Comparison of ENCODE assay signal across 8 cellular contexts in genomic region chr10:119496282-119496681, GRCh38. TPM values are rescaled to one million over a fixed set of nuclear protein-coding genes. Genes with fewer than 3 reads are reported as not detected.
A peak's percentile ranks its signal among the peaks of the same experiment; 100 is the strongest.
DNase-seq lines count a peak whose midpoint lies in the region; ATAC-seq and TF ChIP-seq lines count a peak whose summit lies in the region.

No MANE protein-coding gene starts in this region.

- no peak for TF ChIP-seq CTCF in vagina (IDR thresholded peaks at IDR 0.05)

- ATAC-seq in HG03108 (IDR thresholded peaks at IDR 0.05; ENCODE audit: unreplicated experiment) (peak; percentile 91), HG03025 (IDR thresholded peaks at IDR 0.05; ENCODE audit: low FRiP score, unreplicated experiment) (no peak)

- no peaks in the 10 kb centered on the region for H3K27me3 Mint-ChIP-seq in activated T-helper 2 cell treated with anti-CD3 and anti-CD28 coated beads, Interferon-gamma antibody, Interleukin-2, Interleukin-4, amounts not matched to agents 10 μg/mL and 5 μg/mL and 100 μg/mL, durations not matched to agents 14 hours and 24 hours and 36 hours (ENCODE audit: low read depth)

- no peak overlapping the region for H3K4me3 ChIP-seq in vagina

- no peaks in the 10 kb centered on the region for H3K9me3 ChIP-seq in vagina

- H3K4me1 Mint-ChIP-seq in activated T-helper 2 cell treated with anti-CD3 and anti-CD28 coated beads, Interferon-gamma antibody, Interleukin-2, Interleukin-4, amounts not matched to agents 10 μg/mL and 5 μg/mL and 100 μg/mL, durations not matched to agents 14 hours and 24 hours and 36 hours (ENCODE audit: low read depth) = peaks cover 69% of the 10 kb centered on the region

- H3K9me3 Mint-ChIP-seq in activated T-helper 2 cell treated with anti-CD3 and anti-CD28 coated beads, Interferon-gamma antibody, Interleukin-2, Interleukin-4, amounts not matched to agents 10 μg/mL and 5 μg/mL and 100 μg/mL, durations not matched to agents 14 hours and 24 hours and 36 hours = no peaks in the 10 kb centered on the region

- H3K27ac ChIP-seq in vagina = peak overlapping the region; percentile 84

- no peaks in the 10 kb centered on the region for H3K27me3 ChIP-seq in vagina

- peak; percentile 59 to 75 (median 69) for DNase-seq in stimulated activated CD4-positive, alpha-beta T cell treated with anti-CD3 and anti-CD28 coated beads, Interleukin-12 subunit alpha, Interleukin-12 subunit beta, amount 100 ng/mL, for 48 hours (ENCODE audit: low read depth in 2 of 3, low spot score in 1 of 3)
- no peak for DNase-seq in stimulated activated CD4-positive, alpha-beta T cell treated with anti-CD3 and anti-CD28 coated beads, Interleukin-4, amount 100 ng/mL, for 1 hour
- DNase-seq in activated T-helper 2 cell treated with anti-CD3 and anti-CD28 coated beads, Interferon-gamma antibody, Interleukin-2, Interleukin-4, amounts not matched to agents 10 μg/mL and 5 μg/mL and 100 μg/mL, durations not matched to agents 14 hours and 24 hours and 36 hours (ENCODE audit: low spot score) = peak; percentile 22
- no peak for DNase-seq in vagina (ENCODE audit: extremely low spot score in 2 of 2)
- no peak for DNase-seq in NCI-H345 (lab: John Stamatoyannopoulos, UW)
- DNase-seq in HCEC 1CT = no peak

- peak overlapping the region; percentile 60 for H3K27ac Mint-ChIP-seq in activated T-helper 2 cell treated with anti-CD3 and anti-CD28 coated beads, Interferon-gamma antibody, Interleukin-2, Interleukin-4, amounts not matched to agents 10 μg/mL and 5 μg/mL and 100 μg/mL, durations not matched to agents 14 hours and 24 hours and 36 hours

- TF ChIP-seq POLR2A in vagina (IDR thresholded peaks at IDR 0.05) = no peak

- H3K4me1 ChIP-seq in vagina = peaks cover 21% of the 10 kb centered on the region

- no peaks in the 10 kb centered on the region for H3K36me3 ChIP-seq in vagina

- intact Hi-C loops in activated T-helper 2 cell treated with anti-CD3 and anti-CD28 coated beads, Interferon-gamma antibody, Interleukin-2, Interleukin-4, amounts not matched to agents 10 μg/mL and 5 μg/mL and 100 μg/mL, durations not matched to agents 14 hours and 24 hours and 36 hours (cut with micrococcal nuclease) = loop anchor here (1.0 to 10.0 kb wide), 7 partner anchors 17 to 361 kb away; partner anchors contain the start of gene GRK5
- intact Hi-C loops in vagina (cut with DNase I) = no loop called here

- H3K4me3 Mint-ChIP-seq in activated T-helper 2 cell treated with anti-CD3 and anti-CD28 coated beads, Interferon-gamma antibody, Interleukin-2, Interleukin-4, amounts not matched to agents 10 μg/mL and 5 μg/mL and 100 μg/mL, durations not matched to agents 14 hours and 24 hours and 36 hours (ENCODE audit: low read depth) = no peak overlapping the region

- peaks cover 49% of the 10 kb centered on the region for H3K36me3 Mint-ChIP-seq in activated T-helper 2 cell treated with anti-CD3 and anti-CD28 coated beads, Interferon-gamma antibody, Interleukin-2, Interleukin-4, amounts not matched to agents 10 μg/mL and 5 μg/mL and 100 μg/mL, durations not matched to agents 14 hours and 24 hours and 36 hours (ENCODE audit: low read depth)

RNA-seq across cellular contexts. Expression of gene RGS10, which starts 46.2 kb away (rescaled TPM):
- total RNA-seq in activated T-helper 2 cell treated with anti-CD3 and anti-CD28 coated beads, Interferon-gamma antibody, Interleukin-2, Interleukin-4, amounts not matched to agents 10 μg/mL and 5 μg/mL and 100 μg/mL, durations not matched to agents 14 hours and 24 hours and 36 hours = 101 and 112 TPM in 2 replicates
- total RNA-seq in vagina = 63.6 TPM

Comparison
In these comparisons a context has a peak if more than half of its experiments do, and no peak if none do; other contexts are left out.
1. DNase-seq: peak in stimulated activated CD4-positive, alpha-beta T cell treated with anti-CD3 and anti-CD28 coated beads, Interleukin-12 subunit alpha, Interleukin-12 subunit beta, amount 100 ng/mL, for 48 hours (3 of 3) and activated T-helper 2 cell treated with anti-CD3 and anti-CD28 coated beads, Interferon-gamma antibody, Interleukin-2, Interleukin-4, amounts not matched to agents 10 μg/mL and 5 μg/mL and 100 μg/mL, durations not matched to agents 14 hours and 24 hours and 36 hours (single experiment); none in stimulated activated CD4-positive, alpha-beta T cell treated with anti-CD3 and anti-CD28 coated beads, Interleukin-4, amount 100 ng/mL, for 1 hour (single experiment), vagina (0 of 2), NCI-H345 (single experiment) and HCEC 1CT (single experiment).